8 cellular contexts compared by ENCODE assay signal in genomic region chr19:6092329-6093286, GRCh38. TPM values are rescaled to one million over a fixed set of nuclear protein-coding genes. Genes with fewer than 3 reads are reported as not detected.
DNase-seq lines count a peak whose midpoint lies in the region; ATAC-seq and TF ChIP-seq lines count a peak whose summit lies in the region.

No MANE protein-coding gene starts in this region.

- H3K4me3 ChIP-seq in CD8-positive, alpha-beta memory T cell (ENCODE audit: low read length), result no peak overlapping the region
- H3K4me3 ChIP-seq in astrocyte of the spinal cord (ENCODE audit: low read depth, low read length) (peak overlapping the region; percentile 9), iPS-18c (ENCODE audit: insufficient read depth, low read depth, low read length) (peak overlapping the region; percentile 29; the same call in 1 of the 2 replicates), gastrocnemius medialis (peak overlapping the region in 3 of 4 donors; percentile 26 to 45 (median 32))
- H3K4me3 ChIP-seq in CD8-positive, alpha-beta T cell (ENCODE audit: low read depth, low read length), result no peak overlapping the region

- H3K27ac Mint-ChIP-seq in CD8-positive, alpha-beta memory T cell, result no peak overlapping the region
- H3K27ac Mint-ChIP-seq in CD8-positive, alpha-beta T cell, result no peak overlapping the region

- POLR2A ChIA-PET in CD8-positive, alpha-beta memory T cell (lab: Charles Lee), result interaction anchor here (0.6 kb wide), 1 partner anchor 582 kb away, joined by 4 read pairs; no protein-coding TSS in a partner anchor
- POLR2A ChIA-PET in CD8-positive, alpha-beta T cell (lab: Charles Lee), result no interaction called here

- no peak overlapping the region for H3K4me3 Mint-ChIP-seq in CD8-positive, alpha-beta memory T cell
- H3K4me3 Mint-ChIP-seq in CD8-positive, alpha-beta T cell, result no peak overlapping the region

- no peaks in the 10 kb centered on the region for H3K36me3 ChIP-seq in CD8-positive, alpha-beta memory T cell (ENCODE audit: insufficient read depth, low read length)
- no peaks in the 10 kb centered on the region for H3K36me3 ChIP-seq in gastrocnemius medialis
- H3K36me3 ChIP-seq in CD8-positive, alpha-beta T cell (ENCODE audit: insufficient read depth, low read length), result no peaks in the 10 kb centered on the region

- no peaks in the 10 kb centered on the region for H3K9me3 ChIP-seq in CD8-positive, alpha-beta memory T cell (ENCODE audit: low read length)
- peaks cover 4% of the 10 kb centered on the region for H3K9me3 ChIP-seq in iPS-18c (ENCODE audit: control insufficient read depth, insufficient read depth, low read length)
- H3K9me3 ChIP-seq in gastrocnemius medialis, result no peaks in the 10 kb centered on the region
- no peaks in the 10 kb centered on the region for H3K9me3 ChIP-seq in CD8-positive, alpha-beta T cell (ENCODE audit: low read length)

- H3K27me3 ChIP-seq in CD8-positive, alpha-beta memory T cell (ENCODE audit: insufficient read depth, low read length, poor library complexity, severe bottlenecking), result no peaks in the 10 kb centered on the region
- peaks cover 0 to 2% (median 0%) of the 10 kb centered on the region in 3 donors for H3K27me3 ChIP-seq in gastrocnemius medialis
- H3K27me3 ChIP-seq in CD8-positive, alpha-beta T cell (ENCODE audit: insufficient read depth, low read length), result no peaks in the 10 kb centered on the region

- no peaks in the 10 kb centered on the region for H3K9me3 Mint-ChIP-seq in CD8-positive, alpha-beta memory T cell
- H3K9me3 Mint-ChIP-seq in CD8-positive, alpha-beta T cell, result no peaks in the 10 kb centered on the region

- H3K4me1 Mint-ChIP-seq in CD8-positive, alpha-beta memory T cell, result peaks cover 4 to 9% (median 5%) of the 10 kb centered on the region in 3 donors
- peaks cover 8% of the 10 kb centered on the region for H3K4me1 Mint-ChIP-seq in CD8-positive, alpha-beta T cell (ENCODE audit: low read depth)

- DNase-seq in CD8-positive, alpha-beta memory T cell, result no peak
- DNase-seq in NCI-H1417 (lab: John Stamatoyannopoulos, UW) (peak; percentile 77 to 94 (median 88)), astrocyte of the spinal cord (ENCODE audit: low read depth, low spot score) (peak; percentile 82), gastrocnemius medialis (peak; percentile 50 to 62), GM13976 (ENCODE audit: low spot score) (no peak)
- DNase-seq in CD8-positive, alpha-beta T cell, result no peak
- no peak for DNase-seq in activated effector memory CD4-positive, alpha-beta T cell treated with Interleukin-2 at 50 U/mL for 16 hours

- intact Hi-C loops in gastrocnemius medialis (cut with DNase I; ENCODE audit: low total_unique reads), result no loop called here
- intact Hi-C loops in CD8-positive, alpha-beta T cell (cut with DNase I, micrococcal nuclease), result no loop called here

- in situ Hi-C loops in astrocyte of the spinal cord (cut with HindIII; ENCODE audit: low sequenced_read_pairs) (no loop called here), gastrocnemius medialis (cut with MboI; ENCODE audit: low sequenced_read_pairs in 4 of 4) (no loop called here), GM13976 (cut with MboI; ENCODE audit: low sequenced_read_pairs, unreplicated experiment) (no loop called here)

- H3K36me3 Mint-ChIP-seq in CD8-positive, alpha-beta memory T cell, result no peaks in the 10 kb centered on the region
- H3K36me3 Mint-ChIP-seq in CD8-positive, alpha-beta T cell, result no peaks in the 10 kb centered on the region

- TF ChIP-seq POLR2A in gastrocnemius medialis (IDR thresholded peaks at IDR 0.05), result no peak

- CTCF ChIA-PET in CD8-positive, alpha-beta memory T cell (lab: Charles Lee), result interaction anchor here (1.5 kb wide), 1 partner anchor 16 kb away, joined by 4 read pairs; no protein-coding TSS in a partner anchor
- CTCF ChIA-PET in CD8-positive, alpha-beta T cell (lab: Charles Lee), result interaction anchor here (1.4 to 2.0 kb wide), 2 partner anchors 33 to 44 kb away, joined by 5 read pairs; no protein-coding TSS in a partner anchor

- peak overlapping the region; percentile 22 for H3K27ac ChIP-seq in CD8-positive, alpha-beta memory T cell (ENCODE audit: low read depth, low read length)
- peak overlapping the region; percentile 29 to 67 (median 49) for H3K27ac ChIP-seq in gastrocnemius medialis
- H3K27ac ChIP-seq in CD8-positive, alpha-beta T cell (ENCODE audit: low read depth, low read length), result no peak overlapping the region

- no peak for TF ChIP-seq CTCF in astrocyte of the spinal cord (IDR thresholded peaks at IDR 0.05; ENCODE audit: low read depth, low read length)
- no peak for TF ChIP-seq CTCF in gastrocnemius medialis (IDR thresholded peaks at IDR 0.05 in 4 of 5, conservative IDR thresholded peaks at IDR 0.05 in 1 of 5)
- TF ChIP-seq CTCF in GM13976 (IDR thresholded peaks at IDR 0.05; ENCODE audit: borderline replicate concordance, control extremely low read depth, extremely low read depth, insufficient read depth, missing control alignments), result no peak
- no peak for TF ChIP-seq CTCF in CD8-positive, alpha-beta T cell (IDR thresholded peaks at IDR 0.05)

- peaks cover 0 to 4% of the 10 kb centered on the region in 2 donors for H3K27me3 Mint-ChIP-seq in CD8-positive, alpha-beta memory T cell
- no peaks in the 10 kb centered on the region for H3K27me3 Mint-ChIP-seq in CD8-positive, alpha-beta T cell (ENCODE audit: low read depth)

- ATAC-seq in gastrocnemius medialis, result peak; percentile 46 to 61
- no peak for ATAC-seq in CD8-positive, alpha-beta T cell

- peaks cover 6% of the 10 kb centered on the region for H3K4me1 ChIP-seq in CD8-positive, alpha-beta memory T cell (ENCODE audit: insufficient read depth, low read length)
- peaks cover 0 to under 1% of the 10 kb centered on the region in 2 donors for H3K4me1 ChIP-seq in gastrocnemius medialis
- peaks cover 8% of the 10 kb centered on the region for H3K4me1 ChIP-seq in CD8-positive, alpha-beta T cell (ENCODE audit: insufficient read depth, low read length)

RNA-seq across cellular contexts. Expression of gene RFX2, which starts 17.7 kb away (rescaled TPM):
- 1 to 10 TPM; 4.2 to 4.9 TPM for total RNA-seq in CD8-positive, alpha-beta memory T cell
- 1.5 TPM for polyA plus RNA-seq in CD8-positive, alpha-beta memory T cell
- total RNA-seq in gastrocnemius medialis, result 10 to 100 TPM in 1 of 4 donors, 1 to 10 TPM in 2, under 1 TPM in 1; 0.31 to 10.5 (median 2.2) TPM
- 10 to 100 TPM in 1 of 2 experiments, 1 to 10 TPM in 1; 9.0 to 12.4 TPM for total RNA-seq in CD8-positive, alpha-beta T cell

RNA-seq across cellular contexts. Expression of gene ACSBG2, which starts 42.9 kb away (rescaled TPM):
- not detected for total RNA-seq in CD8-positive, alpha-beta memory T cell
- polyA plus RNA-seq in CD8-positive, alpha-beta memory T cell, result not detected
- not detected for total RNA-seq in gastrocnemius medialis
- total RNA-seq in CD8-positive, alpha-beta T cell, result not detected

Comparison
In these comparisons a context has a peak if more than half of its experiments do, and no peak if none do; other contexts are left out.
1. DNase-seq: peak in NCI-H1417 (3 of 3), astrocyte of the spinal cord (single experiment) and gastrocnemius medialis (2 of 2); none in CD8-positive, alpha-beta memory T cell (0 of 5), GM13976 (single experiment), CD8-positive, alpha-beta T cell (0 of 7) and activated effector memory CD4-positive, alpha-beta T cell treated with Interleukin-2 at 50 U/mL for 16 hours (single experiment).
2. H3K4me3 ChIP-seq: peak in astrocyte of the spinal cord (single experiment), iPS-18c (single experiment) and gastrocnemius medialis (3 of 4); none in CD8-positive, alpha-beta memory T cell (single experiment) and CD8-positive, alpha-beta T cell (single experiment).